In the genomic region with DNA sequence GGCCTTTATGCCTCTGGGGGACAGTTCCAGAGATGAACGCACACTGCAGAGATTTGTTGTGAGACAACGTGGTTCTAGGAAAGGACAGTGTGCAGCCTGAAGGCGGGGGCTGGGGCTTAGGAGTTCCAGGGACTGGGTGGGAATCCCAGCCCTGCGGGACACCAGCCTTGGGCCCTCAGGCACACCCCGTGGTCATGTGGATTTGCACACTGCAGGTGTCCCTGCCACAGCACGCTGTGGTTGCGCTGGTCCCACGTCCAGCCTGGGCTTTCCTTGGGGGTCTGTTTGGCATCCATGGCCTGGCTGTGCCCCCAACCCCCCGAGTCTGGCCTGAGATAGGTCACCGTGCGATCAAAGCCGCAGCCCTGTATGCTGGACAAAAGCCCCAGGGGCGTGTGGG, we compare ENCODE assay signal across 22 cellular contexts. TPM values are rescaled to one million over a fixed set of nuclear protein-coding genes. Genes with fewer than 3 reads are reported as not detected.
DNase-seq lines count a peak whose midpoint lies in the region; FAIRE-seq and TF ChIP-seq lines count a peak whose summit lies in the region.
"Had no signal": no experiment of that assay in that cellular context is flagged by ENCODE, and none has a peak within 500 bp of the region (broad histone marks: within the 10 kb centered on the region; RNA-seq: fewer than 3 reads in every experiment).

No MANE protein-coding gene starts in this region.

- H3K14ac ChIP-seq in H1 (ENCODE audit: insufficient read length), result no peak overlapping the region

- no peak overlapping the region for H2BK12ac ChIP-seq in H1 (ENCODE audit: low read depth, low read length)

- H3K9me3 ChIP-seq in H1 (ENCODE audit: insufficient read depth in 2 of 2, low read depth in 1 of 2, low read length in 1 of 2), result no peaks in the 10 kb centered on the region
- H3K9me3 ChIP-seq in muscle layer of duodenum (ENCODE audit: control insufficient read depth in 1 of 2, low read length in 2 of 2), result no peaks in the 10 kb centered on the region
- H3K9me3 ChIP-seq in stomach smooth muscle (ENCODE audit: control insufficient read depth in 2 of 2, low read length in 2 of 2), result no peaks in the 10 kb centered on the region
- H3K9me3 ChIP-seq in thyroid gland, result no peaks in the 10 kb centered on the region
- H3K9me3 ChIP-seq in smooth muscle cell (replicated peaks; ENCODE audit: low read depth), result no peaks in the 10 kb centered on the region
- H3K9me3 ChIP-seq: Peyer's patch, SJCRH30 had no signal

- CTCF ChIA-PET in H1 (lab: Charles Lee; ENCODE audit: partially characterized antibody), result interaction anchor here (0.9 to 1.5 kb wide), 4 partner anchors 47 to 238 kb away, joined by 3 to 5 read pairs (median 4); no protein-coding TSS in a partner anchor

- H4K20me1 ChIP-seq in H1 (replicated peaks in 1 of 2; ENCODE audit: control insufficient read depth in 1 of 2, insufficient read depth in 2 of 2, low read length in 2 of 2) (no peaks in the 10 kb centered on the region), smooth muscle cell (ENCODE audit: low read depth) (no peaks in the 10 kb centered on the region)

- 93% methylated on average over 13 of the region's 13 CpGs; no CpG with 5 or more reads in 1 of the 2 experiments for WGBS in H1 (ENCODE audit: extremely low coverage in 1 of 2, insufficient coverage in 1 of 2, insufficient read length in 1 of 2, insufficient replicate concordance in 2 of 2, low coverage in 1 of 2, low lambda C conversion rate in 2 of 2, missing lambda C conversion rate in 1 of 2), 2 experiments
- 75 to 84% methylated on average over 6 to 7 of the region's 13 CpGs for WGBS in thyroid gland, 2 donors
- WGBS in smooth muscle cell (ENCODE audit: low lambda C conversion rate), result 79% methylated on average over 13 of the region's 13 CpGs

- H3K56ac ChIP-seq in H1 (replicated peaks; ENCODE audit: insufficient read length, low read depth, low read length), result no peak overlapping the region

- DNase-seq in H1 (ENCODE audit: low read depth in 1 of 2, low spot score in 2 of 2) (no peak), NCI-H1417 treated with DMSO at 0.1 percent for 48 hours (lab: John Stamatoyannopoulos, UW) (no peak), thyroid gland (no peak), smooth muscle cell (lab: John Stamatoyannopoulos, UW; ENCODE audit: unreplicated experiment) (no peak)
- DNase-seq in activated CD4-positive, CD25-positive, alpha-beta regulatory T cell (lab: John Stamatoyannopoulos, UW), result no peak
- DNase-seq: CD4-positive, CD25-positive, alpha-beta regulatory T cell; DMS79; HCEC 1CT; NCI-H1092 treated with DMSO at 0.1 percent for 48 hours; NCI-H146; NCI-H2029; NCI-H2227 treated with DMSO at 0.1 percent for 48 hours; NCI-H510A; NK-92 treated with Interleukin-12 subunit alpha and Interleukin-12 subunit beta, amount 100 ng/mL, for 24 hours; Peyer's patch; SJCRH30 had no signal

- H3K18ac ChIP-seq in H1 (ENCODE audit: extremely low read depth, low read length), result no peak overlapping the region

- no peak overlapping the region for H2BK20ac ChIP-seq in H1 (ENCODE audit: low read length)

- H3K36me3 ChIP-seq in H1 (ENCODE audit: control insufficient read depth in 2 of 4, insufficient read depth in 4 of 4, low read length in 3 of 4), result no peaks in the 10 kb centered on the region; a peak in 1 of 8 replicates
- no peaks in the 10 kb centered on the region for H3K36me3 ChIP-seq in muscle layer of duodenum (ENCODE audit: control insufficient read depth in 1 of 2, insufficient read depth in 2 of 2, low read length in 2 of 2)
- no peaks in the 10 kb centered on the region for H3K36me3 ChIP-seq in stomach smooth muscle (ENCODE audit: control insufficient read depth in 2 of 2, insufficient read depth in 2 of 2, low read length in 2 of 2)
- H3K36me3 ChIP-seq in thyroid gland, result no peaks in the 10 kb centered on the region
- H3K36me3 ChIP-seq in smooth muscle cell (ENCODE audit: low read depth), result no peaks in the 10 kb centered on the region
- H3K36me3 ChIP-seq: Peyer's patch, SJCRH30 had no signal

- H2BK15ac ChIP-seq in H1 (ENCODE audit: low read length), result no peak overlapping the region

- H3K23ac ChIP-seq in H1 (ENCODE audit: insufficient read length), result no peak overlapping the region

- H2AK5ac ChIP-seq in H1 (ENCODE audit: low read depth, low read length), result no peak overlapping the region

- H3K4me3 ChIP-seq in H1 (ENCODE audit: extremely low read depth in 1 of 4, insufficient read depth in 2 of 4, low read depth in 3 of 4, low read length in 4 of 4), result no peak overlapping the region
- H3K4me3 ChIP-seq in muscle layer of duodenum (ENCODE audit: low read depth in 1 of 2, low read length in 2 of 2), result peak overlapping the region in 1 of 2 donors; percentile 8
- no peak overlapping the region for H3K4me3 ChIP-seq in stomach smooth muscle (ENCODE audit: low read length in 2 of 2)
- no peak overlapping the region for H3K4me3 ChIP-seq in thyroid gland (replicated peaks in 1 of 3)
- H3K4me3 ChIP-seq in smooth muscle cell, result no peak overlapping the region
- H3K4me3 ChIP-seq: GM23248, Peyer's patch, SJCRH30 had no signal

- TF ChIP-seq CTCF in H1 (IDR thresholded peaks at IDR 0.05; ENCODE audit: control extremely low read depth in 1 of 3, insufficient read depth in 1 of 3, low read depth in 1 of 3, low read length in 3 of 3) (no peak), thyroid gland (IDR thresholded peaks at IDR 0.05) (no peak), smooth muscle cell (IDR thresholded peaks at IDR 0.05; ENCODE audit: borderline replicate concordance, insufficient read depth, poor library complexity, severe bottlenecking) (no peak)

- no peak overlapping the region for H4K5ac ChIP-seq in H1 (ENCODE audit: insufficient read length, low read depth, low read length)

- no peak overlapping the region for H2AFZ ChIP-seq in H1 (ENCODE audit: low read length)
- no peak overlapping the region for H2AFZ ChIP-seq in smooth muscle cell (ENCODE audit: low read depth)
- H2AFZ ChIP-seq: GM23248 had no signal

- H3F3A ChIP-seq in smooth muscle cell (ENCODE audit: low read depth), result peaks cover 6% of the 10 kb centered on the region

- no peaks in the 10 kb centered on the region for H3K27me3 ChIP-seq in H1 (replicated peaks in 1 of 4; ENCODE audit: control insufficient read depth in 3 of 4, extremely low read depth in 1 of 4, insufficient read depth in 3 of 4, low read length in 3 of 4)
- no peaks in the 10 kb centered on the region for H3K27me3 ChIP-seq in muscle layer of duodenum (ENCODE audit: low read depth, low read length)
- no peaks in the 10 kb centered on the region for H3K27me3 ChIP-seq in stomach smooth muscle (ENCODE audit: control insufficient read depth in 1 of 2, insufficient read depth in 2 of 2, low read length in 2 of 2)
- H3K27me3 ChIP-seq in thyroid gland, result no peaks in the 10 kb centered on the region
- H3K27me3 ChIP-seq in smooth muscle cell (ENCODE audit: low read depth), result no peaks in the 10 kb centered on the region
- H3K27me3 ChIP-seq: Peyer's patch, SJCRH30 had no signal

- H3K4me1 ChIP-seq in H1 (replicated peaks in 1 of 4; ENCODE audit: control insufficient read depth in 3 of 4, insufficient read depth in 4 of 4, low read length in 3 of 4) (no peaks in the 10 kb centered on the region; a peak in 2 of 7 replicates), muscle layer of duodenum (ENCODE audit: control insufficient read depth in 1 of 2, insufficient read depth in 2 of 2, low read length in 2 of 2) (peaks cover 0 to 49% of the 10 kb centered on the region in 2 donors), stomach smooth muscle (ENCODE audit: control insufficient read depth, insufficient read depth, low read length) (peaks cover 66% of the 10 kb centered on the region), thyroid gland (no peaks in the 10 kb centered on the region), smooth muscle cell (ENCODE audit: low read depth) (no peaks in the 10 kb centered on the region)

- H3K9ac ChIP-seq in H1 (replicated peaks in 1 of 4; ENCODE audit: extremely low read depth in 1 of 4, low read depth in 3 of 4, low read length in 3 of 4), result no peak overlapping the region
- peak overlapping the region; percentile 36 to 49 for H3K9ac ChIP-seq in stomach smooth muscle (ENCODE audit: low read length in 2 of 2)
- no peak overlapping the region for H3K9ac ChIP-seq in smooth muscle cell (ENCODE audit: low read depth)
- H3K9ac ChIP-seq: GM23248, KMS-11 had no signal

- H3K23me2 ChIP-seq in H1 (ENCODE audit: low read depth, low read length), result no peaks in the 10 kb centered on the region

- H4K8ac ChIP-seq in H1 (ENCODE audit: extremely low read depth, insufficient read depth, low read length), result peak overlapping the region; percentile 57; the same call in 1 of the 2 replicates

- no peaks in the 10 kb centered on the region for H3K79me1 ChIP-seq in H1 (ENCODE audit: low read depth, low read length)

- no peak overlapping the region for H4K91ac ChIP-seq in H1 (replicated peaks; ENCODE audit: insufficient read length, low read length)

- no peak overlapping the region for H3K27ac ChIP-seq in H1 (ENCODE audit: low read depth, low read length)
- peak overlapping the region; percentile 43 for H3K27ac ChIP-seq in muscle layer of duodenum (ENCODE audit: low read length)
- peak overlapping the region; percentile 90 for H3K27ac ChIP-seq in stomach smooth muscle (ENCODE audit: low read length)
- no peak overlapping the region for H3K27ac ChIP-seq in thyroid gland
- H3K27ac ChIP-seq in smooth muscle cell (ENCODE audit: low read depth), result no peak overlapping the region
- H3K27ac ChIP-seq: GM23248, KMS-11, SJCRH30 had no signal

- H3K4me2 ChIP-seq in H1 (ENCODE audit: insufficient read depth in 1 of 2, low read depth in 2 of 2, low read length in 2 of 2) (no peak overlapping the region), smooth muscle cell (no peak overlapping the region)
- H3K4me2 ChIP-seq: KMS-11 had no signal

- TF ChIP-seq POLR2A in H1 (IDR thresholded peaks at IDR 0.05; ENCODE audit: control extremely low read depth in 1 of 2, low read depth in 2 of 2, low read length in 2 of 2) (no peak), thyroid gland (IDR thresholded peaks at IDR 0.05) (no peak)

- POLR2A ChIA-PET in H1 (lab: Charles Lee; ENCODE audit: partially characterized antibody), result no interaction called here

- FAIRE-seq in H1 (lab: Jason Lieb, UNC), result no peak
- FAIRE-seq: HTR-8/SVneo had no signal

- H3K79me2 ChIP-seq in H1 (ENCODE audit: control insufficient read depth in 1 of 2, insufficient read depth in 2 of 2, low read length in 2 of 2), result no peaks in the 10 kb centered on the region
- H3K79me2 ChIP-seq in smooth muscle cell (ENCODE audit: low read depth), result no peaks in the 10 kb centered on the region

- no peak for TF ChIP-seq RAD21 in H1 (IDR thresholded peaks at IDR 0.05 in 1 of 2, conservative IDR thresholded peaks at IDR 0.05 in 1 of 2; ENCODE audit: low read depth in 2 of 2, low read length in 2 of 2)

- no peak overlapping the region for H2BK5ac ChIP-seq in H1 (ENCODE audit: low read depth, low read length)

- H2BK120ac ChIP-seq in H1 (replicated peaks; ENCODE audit: low read depth, low read length), result no peak overlapping the region

- intact Hi-C loops in thyroid gland (cut with DNase I), result no loop called here

- TF ChIP-seq EP300 in H1 (IDR thresholded peaks at IDR 0.05; ENCODE audit: borderline replicate concordance in 1 of 2, low read depth in 2 of 2, low read length in 2 of 2), result no peak

- H3K4ac ChIP-seq in H1 (replicated peaks; ENCODE audit: insufficient read length, low read depth, low read length), result no peak overlapping the region

RNA-seq across cellular contexts. Expression of a gene that starts 7.3 kb away (rescaled TPM):
- total RNA-seq in H1 (2021; fragmentation: NEBNext Ultra II Directional; extraction: Animal tissue kit (Norgen Biotek cat#: 25700)), result 5.4 and 5.8 TPM in 2 replicates
- polyA plus RNA-seq in H1 (2011; rRNA removed) (2.4 and 3.7 TPM in 2 replicates), smooth muscle cell (0.39 and 0.78 TPM in 2 replicates)
- polyA plus RNA-seq in H1 (2011; cell fraction: cytosol; rRNA removed), result 2.7 TPM
- 3.0 TPM for polyA plus RNA-seq in H1 (2011; cell fraction: nucleus; rRNA removed)
- 4.3 to 5.6 TPM (median 5.0 TPM) in 4 replicates for polyA plus RNA-seq in H1 (2012, experiment 1 of 2)
- 3.5 TPM for polyA plus RNA-seq in H1 (2012, experiment 2 of 2)
- polyA plus RNA-seq in H1 (2013, experiment 1 of 2), result 2.3 TPM
- polyA plus RNA-seq in H1 (2013, experiment 2 of 2), result 2.5 TPM
- polyA minus RNA-seq in H1 (2011; rRNA and poly(A)+ RNA removed), result 7.7 and 11.4 TPM in 2 replicates
- 2.6 TPM for polyA minus RNA-seq in H1 (2011; cell fraction: cytosol; rRNA and poly(A)+ RNA removed)
- polyA minus RNA-seq in H1 (2011; cell fraction: nucleus; rRNA and poly(A)+ RNA removed), result 2.2 TPM
- total RNA-seq in thyroid gland (1 to 10 TPM in 2 of 4 donors, under 1 TPM in 2; 0.22 to 1.9 (median 1.0) TPM), smooth muscle cell (1.9 TPM in 2 replicates)
- total RNA-seq: CD4-positive, CD25-positive, alpha-beta regulatory T cell; OCI-LY7; SJCRH30 had no signal
- polyA plus RNA-seq: CD4-positive, CD25-positive, alpha-beta regulatory T cell had no signal

Comparison
In these comparisons a context has a peak if more than half of its experiments do, and no peak if none do; other contexts are left out.
1. H3K27ac ChIP-seq: peak in muscle layer of duodenum (single experiment) and stomach smooth muscle (single experiment); none in H1 (single experiment), thyroid gland (0 of 3) and smooth muscle cell (single experiment).
2. H3K9ac ChIP-seq: peak in stomach smooth muscle (2 of 2); none in H1 (0 of 4) and smooth muscle cell (single experiment).